ENCODE assay signal across 8 cellular contexts in the genomic region with DNA sequence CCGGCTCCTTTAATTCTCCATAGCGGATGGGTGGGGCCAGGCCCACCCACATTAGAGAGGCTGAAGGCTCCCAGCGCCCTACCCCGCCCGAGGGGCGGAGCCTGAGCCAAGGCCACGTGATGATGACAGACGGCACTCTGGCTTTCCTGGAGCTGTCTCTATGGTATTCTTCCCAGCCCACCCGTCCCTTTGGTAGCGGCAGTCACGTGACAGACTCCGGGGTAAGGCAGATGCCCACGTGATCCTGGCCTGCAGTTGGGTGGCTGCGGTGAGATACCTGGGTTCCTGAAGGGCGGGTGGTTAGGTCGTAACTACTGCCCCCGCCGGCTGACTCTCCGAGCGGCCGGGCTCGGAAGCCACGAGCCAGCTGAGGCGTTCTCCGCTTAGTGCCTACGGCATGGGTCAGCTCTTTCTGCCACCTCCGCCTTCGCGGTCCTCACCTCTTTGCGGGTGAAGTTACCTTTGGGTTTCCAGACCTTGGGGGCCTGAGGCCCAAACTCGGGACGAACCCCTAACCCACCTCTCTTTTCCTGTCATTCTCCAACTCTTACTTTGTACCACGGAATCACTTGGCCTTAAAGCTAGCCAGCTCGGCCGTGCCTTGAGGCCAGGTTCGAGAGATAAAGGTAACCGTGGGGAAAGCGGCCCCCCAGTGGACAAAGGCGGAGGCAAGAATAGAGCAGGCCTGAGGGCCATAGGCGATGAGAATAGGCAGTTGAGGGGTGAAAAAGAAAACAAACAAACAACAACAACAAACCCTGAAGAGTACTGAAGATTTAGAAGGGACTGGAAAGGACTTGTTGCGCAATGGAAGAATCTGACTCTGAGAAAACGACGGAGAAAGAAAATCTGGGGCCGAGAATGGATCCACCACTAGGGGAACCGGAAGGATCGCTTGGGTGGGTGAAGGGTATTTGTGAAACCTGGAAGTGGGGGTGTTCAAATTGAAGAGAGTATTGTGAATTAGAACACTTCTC. TPM values are rescaled to one million over a fixed set of nuclear protein-coding genes. Genes with fewer than 3 reads are reported as not detected.
DNase-seq lines count a peak whose midpoint lies in the region; ATAC-seq and TF ChIP-seq lines count a peak whose summit lies in the region.

A gene with protein sequence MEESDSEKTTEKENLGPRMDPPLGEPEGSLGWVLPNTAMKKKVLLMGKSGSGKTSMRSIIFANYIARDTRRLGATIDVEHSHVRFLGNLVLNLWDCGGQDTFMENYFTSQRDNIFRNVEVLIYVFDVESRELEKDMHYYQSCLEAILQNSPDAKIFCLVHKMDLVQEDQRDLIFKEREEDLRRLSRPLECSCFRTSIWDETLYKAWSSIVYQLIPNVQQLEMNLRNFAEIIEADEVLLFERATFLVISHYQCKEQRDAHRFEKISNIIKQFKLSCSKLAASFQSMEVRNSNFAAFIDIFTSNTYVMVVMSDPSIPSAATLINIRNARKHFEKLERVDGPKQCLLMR (plus strand): TSS at position 229 of the 977 bp plus-strand sequence. CDS start 579 bp downstream, at position 808.

- H3K4me3 ChIP-seq in liver (ENCODE audit: low read depth in 1 of 3, low read length in 3 of 3): peak within 1 kb of the TSS; percentile 53 to 83 (median 69)

- WGBS in liver: under 1% methylated on average over 46 of the region's 46 CpGs

- no peaks in the 10 kb centered on the region for H3K9me3 ChIP-seq in liver (ENCODE audit: control insufficient read depth in 4 of 4, low read length in 3 of 4)

- H3K9ac ChIP-seq in liver (ENCODE audit: low read depth in 1 of 2, low read length in 2 of 2): peak within 1 kb of the TSS; percentile 49 to 72

- peak within 1 kb of the TSS; percentile 67 to 90 for H3K27ac ChIP-seq in liver (ENCODE audit: low read depth in 1 of 2, low read length in 2 of 2)

- peak; percentile 68 to 74 for TF ChIP-seq RAD21 in liver (IDR thresholded peaks at IDR 0.05)

- peaks cover 2 to 9% (median 6%) of the 10 kb centered on the region in 4 donors for H3K36me3 ChIP-seq in liver (ENCODE audit: control insufficient read depth in 4 of 4, insufficient read depth in 3 of 4, low read depth in 1 of 4, low read length in 3 of 4)

- DNase-seq in CD1c-positive myeloid dendritic cell (ENCODE audit: extremely low spot score) (peak; percentile 92), NCI-H748 treated with DMSO at 0.1 percent for 48 hours (lab: John Stamatoyannopoulos, UW) (peak; percentile 88), dermis microvascular lymphatic vessel endothelial cell (ENCODE audit: low read depth in 2 of 2) (peak; percentile 90 to 94)
- peak; percentile 87 to 90 for DNase-seq in activated CD4-positive, alpha-beta T cell treated with anti-CD3 and anti-CD28 coated beads, Interleukin-2, amount 50 U/mL, for 48 hours
- peak; percentile 91 for DNase-seq in stimulated activated CD4-positive, alpha-beta T cell treated with anti-CD3 and anti-CD28 coated beads, Interleukin-4, amount 100 ng/mL, for 24 hours

- peak; percentile 95 for ATAC-seq in GM19372 (IDR thresholded peaks at IDR 0.05; ENCODE audit: low read depth, unreplicated experiment)
- ATAC-seq in HG03558 (IDR thresholded peaks at IDR 0.05; ENCODE audit: extremely low read depth, unreplicated experiment): peak; percentile 89

- peaks cover 0 to 9% (median 4%) of the 10 kb centered on the region in 4 donors for H3K4me1 ChIP-seq in liver (ENCODE audit: control insufficient read depth in 4 of 4, insufficient read depth in 4 of 4, low read length in 3 of 4)

- no peaks in the 10 kb centered on the region for H3K27me3 ChIP-seq in liver (ENCODE audit: control insufficient read depth in 4 of 4, insufficient read depth in 4 of 4, low read length in 3 of 4)

- TF ChIP-seq CTCF in liver (IDR thresholded peaks at IDR 0.05; ENCODE audit: low read depth, low read length, missing input control): peak; percentile 40

TF ChIP-seq in liver, 16 proteins besides CTCF, POLR2A, EP300 and RAD21:
- TF ChIP-seq YY1 (IDR thresholded peaks at IDR 0.05): peak; percentile 65
- TF ChIP-seq GABPA (IDR thresholded peaks at IDR 0.05 in 1 of 2, conservative IDR thresholded peaks at IDR 0.05 in 1 of 2): peak in 1 of 2 donors; percentile 39
- TF ChIP-seq HNF4G (IDR thresholded peaks at IDR 0.05): no peak
- TF ChIP-seq HNF4A (conservative IDR thresholded peaks at IDR 0.05): peak in 1 of 2 donors; percentile 23
- TF ChIP-seq SP1 (IDR thresholded peaks at IDR 0.05): peak; percentile 46
- TF ChIP-seq, protein P1, sequence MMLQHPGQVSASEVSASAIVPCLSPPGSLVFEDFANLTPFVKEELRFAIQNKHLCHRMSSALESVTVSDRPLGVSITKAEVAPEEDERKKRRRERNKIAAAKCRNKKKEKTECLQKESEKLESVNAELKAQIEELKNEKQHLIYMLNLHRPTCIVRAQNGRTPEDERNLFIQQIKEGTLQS (IDR thresholded peaks at IDR 0.05): no peak
- TF ChIP-seq NR2F2 (IDR thresholded peaks at IDR 0.05): no peak
- no peak for TF ChIP-seq EGR1 (IDR thresholded peaks at IDR 0.05; ENCODE audit: low read depth in 2 of 2)
- peak in 1 of 2 donors; percentile 15 for TF ChIP-seq JUND (IDR thresholded peaks at IDR 0.05)
- no peak for TF ChIP-seq FOXA1 (IDR thresholded peaks at IDR 0.05)
- TF ChIP-seq, protein P2, sequence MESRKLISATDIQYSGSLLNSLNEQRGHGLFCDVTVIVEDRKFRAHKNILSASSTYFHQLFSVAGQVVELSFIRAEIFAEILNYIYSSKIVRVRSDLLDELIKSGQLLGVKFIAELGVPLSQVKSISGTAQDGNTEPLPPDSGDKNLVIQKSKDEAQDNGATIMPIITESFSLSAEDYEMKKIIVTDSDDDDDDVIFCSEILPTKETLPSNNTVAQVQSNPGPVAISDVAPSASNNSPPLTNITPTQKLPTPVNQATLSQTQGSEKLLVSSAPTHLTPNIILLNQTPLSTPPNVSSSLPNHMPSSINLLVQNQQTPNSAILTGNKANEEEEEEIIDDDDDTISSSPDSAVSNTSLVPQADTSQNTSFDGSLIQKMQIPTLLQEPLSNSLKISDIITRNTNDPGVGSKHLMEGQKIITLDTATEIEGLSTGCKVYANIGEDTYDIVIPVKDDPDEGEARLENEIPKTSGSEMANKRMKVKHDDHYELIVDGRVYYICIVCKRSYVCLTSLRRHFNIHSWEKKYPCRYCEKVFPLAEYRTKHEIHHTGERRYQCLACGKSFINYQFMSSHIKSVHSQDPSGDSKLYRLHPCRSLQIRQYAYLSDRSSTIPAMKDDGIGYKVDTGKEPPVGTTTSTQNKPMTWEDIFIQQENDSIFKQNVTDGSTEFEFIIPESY (IDR thresholded peaks at IDR 0.05): peak; percentile 44
- no peak for TF ChIP-seq FOXA2 (IDR thresholded peaks at IDR 0.05)
- TF ChIP-seq, protein P3, sequence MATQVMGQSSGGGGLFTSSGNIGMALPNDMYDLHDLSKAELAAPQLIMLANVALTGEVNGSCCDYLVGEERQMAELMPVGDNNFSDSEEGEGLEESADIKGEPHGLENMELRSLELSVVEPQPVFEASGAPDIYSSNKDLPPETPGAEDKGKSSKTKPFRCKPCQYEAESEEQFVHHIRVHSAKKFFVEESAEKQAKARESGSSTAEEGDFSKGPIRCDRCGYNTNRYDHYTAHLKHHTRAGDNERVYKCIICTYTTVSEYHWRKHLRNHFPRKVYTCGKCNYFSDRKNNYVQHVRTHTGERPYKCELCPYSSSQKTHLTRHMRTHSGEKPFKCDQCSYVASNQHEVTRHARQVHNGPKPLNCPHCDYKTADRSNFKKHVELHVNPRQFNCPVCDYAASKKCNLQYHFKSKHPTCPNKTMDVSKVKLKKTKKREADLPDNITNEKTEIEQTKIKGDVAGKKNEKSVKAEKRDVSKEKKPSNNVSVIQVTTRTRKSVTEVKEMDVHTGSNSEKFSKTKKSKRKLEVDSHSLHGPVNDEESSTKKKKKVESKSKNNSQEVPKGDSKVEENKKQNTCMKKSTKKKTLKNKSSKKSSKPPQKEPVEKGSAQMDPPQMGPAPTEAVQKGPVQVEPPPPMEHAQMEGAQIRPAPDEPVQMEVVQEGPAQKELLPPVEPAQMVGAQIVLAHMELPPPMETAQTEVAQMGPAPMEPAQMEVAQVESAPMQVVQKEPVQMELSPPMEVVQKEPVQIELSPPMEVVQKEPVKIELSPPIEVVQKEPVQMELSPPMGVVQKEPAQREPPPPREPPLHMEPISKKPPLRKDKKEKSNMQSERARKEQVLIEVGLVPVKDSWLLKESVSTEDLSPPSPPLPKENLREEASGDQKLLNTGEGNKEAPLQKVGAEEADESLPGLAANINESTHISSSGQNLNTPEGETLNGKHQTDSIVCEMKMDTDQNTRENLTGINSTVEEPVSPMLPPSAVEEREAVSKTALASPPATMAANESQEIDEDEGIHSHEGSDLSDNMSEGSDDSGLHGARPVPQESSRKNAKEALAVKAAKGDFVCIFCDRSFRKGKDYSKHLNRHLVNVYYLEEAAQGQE (IDR thresholded peaks at IDR 0.05): peak; percentile 41
- TF ChIP-seq TAF1 (conservative IDR thresholded peaks at IDR 0.05): no peak
- TF ChIP-seq, protein P4, sequence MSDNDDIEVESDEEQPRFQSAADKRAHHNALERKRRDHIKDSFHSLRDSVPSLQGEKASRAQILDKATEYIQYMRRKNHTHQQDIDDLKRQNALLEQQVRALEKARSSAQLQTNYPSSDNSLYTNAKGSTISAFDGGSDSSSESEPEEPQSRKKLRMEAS (IDR thresholded peaks at IDR 0.05): peak; percentile 83
- peak; percentile 5 to 34 for TF ChIP-seq RXRA (IDR thresholded peaks at IDR 0.05)

RNA-seq across cellular contexts. Expression of the gene that starts here (rescaled TPM):
- total RNA-seq in dermis microvascular lymphatic vessel endothelial cell (13.0 and 19.3 TPM in 2 replicates), liver (10 to 100 TPM in 1 of 2 donors, 1 to 10 TPM in 1; 9.0 to 10.3 TPM)
- polyA plus RNA-seq in liver: 1 to 10 TPM; 2.8 to 7.2 TPM

Comparison
In these comparisons a context has a peak if more than half of its experiments do, and no peak if none do; other contexts are left out.
1. Peak in every context shown above with its lines: DNase-seq, ATAC-seq, H3K4me3 ChIP-seq and H3K27ac ChIP-seq.